18 cellular contexts compared by ENCODE assay signal in the genomic region with DNA sequence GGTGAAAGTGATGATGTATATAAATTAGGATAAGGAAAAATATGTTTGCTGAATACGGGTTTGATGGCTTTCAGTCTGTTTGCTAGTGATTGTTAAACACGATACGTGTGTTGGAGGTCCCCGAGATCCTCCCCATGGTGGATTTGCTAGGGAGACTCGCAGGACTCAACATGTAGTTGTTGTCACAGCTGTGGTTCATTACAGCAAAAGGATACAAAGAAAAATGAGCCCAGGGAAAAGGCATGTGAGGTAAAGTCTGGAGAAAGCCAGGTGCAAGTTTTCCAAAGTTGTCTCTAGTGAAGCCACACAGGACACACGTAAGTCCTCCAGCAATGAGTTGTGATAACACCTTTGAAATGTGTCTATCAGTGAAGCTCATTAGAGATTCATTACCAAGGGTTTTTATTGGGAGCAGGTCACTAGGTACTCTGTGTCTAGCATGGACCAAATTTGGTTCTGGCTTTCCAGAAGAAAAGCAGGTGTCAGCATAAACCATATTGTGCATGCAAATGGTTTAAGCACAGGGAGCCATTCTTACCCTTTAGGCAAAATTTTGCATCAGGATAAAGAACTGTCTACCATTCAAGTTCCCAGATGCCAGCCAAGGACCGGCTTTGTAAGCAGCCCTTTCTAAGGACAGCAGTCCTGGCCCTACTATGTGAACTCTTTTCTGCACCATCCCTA.
"Had no signal": no experiment of that assay in that cellular context is flagged by ENCODE, and none has a peak within 500 bp of the region (broad histone marks: within the 10 kb centered on the region; RNA-seq: fewer than 3 reads in every experiment).

No MANE protein-coding gene starts in this region.

- H3K27me3 ChIP-seq: heart left ventricle, sigmoid colon, uterus had no signal

- H3K9me3 ChIP-seq: sigmoid colon, uterus had no signal

- H3K27me3 Mint-ChIP-seq: dendritic cell treated with granulocyte-macrophage colony-stimulating factor and Interleukin-4, amounts not matched to agents 40 ng/mL and 50 ng/mL, for 4 days had no signal

- H3K36me3 Mint-ChIP-seq: naive thymus-derived CD8-positive, alpha-beta T cell; stimulated activated naive B cell treated with anti-CD40 and anti-IgM and Interleukin-4, amounts not matched to agents 10 μg/mL and 1 μg/mL and 100 μg/mL, for 72 hours had no signal

- H3K4me3 Mint-ChIP-seq: dendritic cell treated with granulocyte-macrophage colony-stimulating factor and Interleukin-4, amounts not matched to agents 40 ng/mL and 50 ng/mL, for 4 days; effector memory CD8-positive, alpha-beta T cell; naive thymus-derived CD8-positive, alpha-beta T cell; neural crest cell; stimulated activated naive B cell treated with anti-CD40 and anti-IgM and Interleukin-4, amounts not matched to agents 10 μg/mL and 1 μg/mL and 100 μg/mL, for 72 hours had no signal

- H3K36me3 ChIP-seq: heart left ventricle, sigmoid colon, uterus had no signal

- H3K4me3 ChIP-seq: heart left ventricle, sigmoid colon, skin epidermis, uterus had no signal

- ATAC-seq: effector memory CD8-positive, alpha-beta T cell; foreskin keratinocyte; heart left ventricle; left lobe of liver; naive thymus-derived CD8-positive, alpha-beta T cell; stimulated activated naive B cell treated with anti-CD40 and anti-IgM and Interleukin-4, amounts not matched to agents 10 μg/mL and 1 μg/mL and 100 μg/mL, for 72 hours had no signal

- H3K27ac ChIP-seq: foreskin keratinocyte, heart left ventricle, sigmoid colon, skin epidermis, uterus had no signal

- H3K9me3 Mint-ChIP-seq: dendritic cell treated with granulocyte-macrophage colony-stimulating factor and Interleukin-4, amounts not matched to agents 40 ng/mL and 50 ng/mL, for 4 days; effector memory CD8-positive, alpha-beta T cell; stimulated activated naive B cell treated with anti-CD40 and anti-IgM and Interleukin-4, amounts not matched to agents 10 μg/mL and 1 μg/mL and 100 μg/mL, for 72 hours had no signal

- H3K27ac Mint-ChIP-seq: dendritic cell treated with granulocyte-macrophage colony-stimulating factor and Interleukin-4, amounts not matched to agents 40 ng/mL and 50 ng/mL, for 4 days; effector memory CD8-positive, alpha-beta T cell; naive thymus-derived CD8-positive, alpha-beta T cell; stimulated activated naive B cell treated with anti-CD40 and anti-IgM and Interleukin-4, amounts not matched to agents 10 μg/mL and 1 μg/mL and 100 μg/mL, for 72 hours had no signal

- DNase-seq: effector memory CD8-positive, alpha-beta T cell; foreskin keratinocyte; heart left ventricle; hippocampal formation; kidney glomerular epithelial cell; mammary epithelial cell; naive thymus-derived CD8-positive, alpha-beta T cell; posterior cingulate gyrus; sigmoid colon; stimulated activated CD4-positive, alpha-beta T cell treated with anti-CD3 and anti-CD28 coated beads, Interleukin-2, amount 100 ng/mL, for 24 hours; stimulated activated CD4-positive, alpha-beta T cell treated with anti-CD3 and anti-CD28 coated beads, Interleukin-4, amount 100 ng/mL, for 4 hours; stimulated activated naive B cell treated with anti-CD40 and anti-IgM and Interleukin-4, amounts not matched to agents 10 μg/mL and 1 μg/mL and 100 μg/mL, for 72 hours; trophoblast cell; uterus had no signal

- H3K4me1 ChIP-seq: foreskin keratinocyte, heart left ventricle, sigmoid colon, uterus had no signal

- H3K4me1 Mint-ChIP-seq: naive thymus-derived CD8-positive, alpha-beta T cell; neural crest cell; stimulated activated naive B cell treated with anti-CD40 and anti-IgM and Interleukin-4, amounts not matched to agents 10 μg/mL and 1 μg/mL and 100 μg/mL, for 72 hours had no signal
